ENCODE assay signal across 1 cellular context in genomic region chr19:15479391-15480345, GRCh38.
TF ChIP-seq lines count a peak whose summit lies in the region.

PGLYRP2 (minus strand) TSS chr19:15479501; CDS start chr19:15479371, 130 bp downstream.

TF ChIP-seq in K562, 482 proteins besides CTCF, POLR2A, EP300 and RAD21 (continued from another document):
- no peak for TF ChIP-seq ZBTB40 (IDR thresholded peaks at IDR 0.05)
- TF ChIP-seq ZBTB40 (CRISPR knock-in tag; IDR thresholded peaks at IDR 0.05) = no peak
- no peak for TF ChIP-seq ZNF695 (CRISPR knock-in tag; IDR thresholded peaks at IDR 0.05)
- TF ChIP-seq ZBTB17 (CRISPR knock-in tag; IDR thresholded peaks at IDR 0.05) = no peak
